11 cellular contexts compared by ENCODE assay signal in genomic region chr10:101444058-101444457, GRCh38.
DNase-seq lines count a peak whose midpoint lies in the region; ATAC-seq, FAIRE-seq and TF ChIP-seq lines count a peak whose summit lies in the region.
"Had no signal": no experiment of that assay in that cellular context is flagged by ENCODE, and none has a peak within 500 bp of the region (broad histone marks: within the 10 kb centered on the region; RNA-seq: fewer than 3 reads in every experiment).

No MANE protein-coding gene starts in this region.

- no peaks in the 10 kb centered on the region for H3K27me3 ChIP-seq in DND-41 (ENCODE audit: insufficient read depth, low read length, poor library complexity)
- no peaks in the 10 kb centered on the region for H3K27me3 ChIP-seq in SU-DHL-6 (ENCODE audit: low read length)
- no peaks in the 10 kb centered on the region for H3K27me3 ChIP-seq in HepG2 (ENCODE audit: control insufficient read depth in 1 of 2, insufficient read depth in 2 of 2, low read length in 2 of 2)

- TF ChIP-seq CTCF in DND-41 (IDR thresholded peaks at IDR 0.05; ENCODE audit: borderline replicate concordance, extremely low read depth, low read length, poor library complexity, severe bottlenecking): peak; percentile 42
- peak; percentile 31 for TF ChIP-seq CTCF in SU-DHL-6 (IDR thresholded peaks at IDR 0.05; ENCODE audit: insufficient read depth, low read length, poor library complexity, severe bottlenecking)
- 0 out of 2 replicates have a peak, but pooled peaks have one; percentile 9 for TF ChIP-seq CTCF in HepG2 (CRISPR knock-in tag; IDR thresholded peaks at IDR 0.05)

- H3K79me2 ChIP-seq in DND-41 (ENCODE audit: insufficient read depth, low read length) (no peaks in the 10 kb centered on the region; the same call in 1 of the 2 replicates), SU-DHL-6 (ENCODE audit: insufficient read depth, low read length) (no peaks in the 10 kb centered on the region), HepG2 (ENCODE audit: insufficient read depth, low read length) (no peaks in the 10 kb centered on the region)

- no peaks in the 10 kb centered on the region for H3K4me1 ChIP-seq in DND-41 (ENCODE audit: insufficient read depth, low read length)
- no peaks in the 10 kb centered on the region for H3K4me1 ChIP-seq in HepG2 (ENCODE audit: insufficient read depth, low read length)

- no peak for TF ChIP-seq RAD21 in HepG2 (CRISPR knock-in tag; IDR thresholded peaks at IDR 0.05)

- no peak for DNase-seq in DND-41
- no peak for DNase-seq in HTR-8/SVneo (ENCODE audit: insufficient read length, low spot score)
- peak; percentile 4 for DNase-seq in HepG2 (ENCODE audit: low spot score)
- no peak for DNase-seq in posterior vena cava (ENCODE audit: low spot score)
- DNase-seq in hypothalamus (lab: John Stamatoyannopoulos, UW): no peak
- DNase-seq: activated B cell treated with CpG ODN at 0.5 μM for 24 hours; activated naive CD8-positive, alpha-beta T cell treated with anti-CD3 and anti-CD28 coated beads, Interleukin-2, amount 50 U/mL, for 24 hours; NCI-H146 had no signal

- no peaks in the 10 kb centered on the region for H3K9me2 ChIP-seq in SU-DHL-6 (replicated peaks; ENCODE audit: insufficient read depth, low read length)

- H3K4me3 ChIP-seq in DND-41 (ENCODE audit: low read depth in 1 of 2, low read length in 2 of 2) (no peak overlapping the region), SU-DHL-6 (ENCODE audit: insufficient read depth, low read length, poor library complexity, severe bottlenecking) (no peak overlapping the region), HepG2 (replicated peaks in 1 of 3; ENCODE audit: insufficient read depth in 1 of 3, low read depth in 2 of 3, low read length in 3 of 3) (no peak overlapping the region)

- H3K4me2 ChIP-seq in DND-41 (ENCODE audit: insufficient read depth, low read length) (no peak overlapping the region), SU-DHL-6 (ENCODE audit: low read depth, low read length, poor library complexity, severe bottlenecking) (no peak overlapping the region), HepG2 (ENCODE audit: low read depth, low read length) (no peak overlapping the region)

- FAIRE-seq in HTR-8/SVneo (lab: Jason Lieb, UNC): peak; percentile 40
- peak; percentile 42 for FAIRE-seq in HepG2 (lab: Jason Lieb, UNC)

- CTCF ChIA-PET in HepG2 (lab: Yijun Ruan, JAX; ENCODE audit: low intra/inter-chr PET ratio, low total read pairs): no interaction called here

- TF ChIP-seq POLR2A in HepG2 (IDR thresholded peaks at IDR 0.05; ENCODE audit: insufficient read depth in 1 of 2, low read depth in 2 of 2, low read length in 2 of 2): no peak

- no peak for ATAC-seq in DND-41 (ENCODE audit: insufficient read depth, low read depth)
- ATAC-seq in HepG2: no peak
- no peak for ATAC-seq in GM21786 (IDR thresholded peaks at IDR 0.05; ENCODE audit: unreplicated experiment)
- ATAC-seq in HG03097 (IDR thresholded peaks at IDR 0.05; ENCODE audit: low FRiP score, unreplicated experiment): no peak
- ATAC-seq: activated naive CD8-positive, alpha-beta T cell treated with anti-CD3 and anti-CD28 coated beads, Interleukin-2, amount 50 U/mL, for 24 hours had no signal

- TF ChIP-seq EP300 in HepG2 (IDR thresholded peaks at IDR 0.05; ENCODE audit: low read depth in 2 of 2, low read length in 2 of 2) (no peak), HepG2 (CRISPR knock-in tag; IDR thresholded peaks at IDR 0.05; ENCODE audit: borderline replicate concordance) (no peak)

- BruUV-seq in HepG2 (replicated peaks; lab: Mats Ljungman, UMichigan): no TSS peak

- H3K36me3 ChIP-seq in DND-41 (ENCODE audit: insufficient read depth, low read length) (no peaks in the 10 kb centered on the region), SU-DHL-6 (ENCODE audit: low read length) (no peaks in the 10 kb centered on the region), HepG2 (replicated peaks in 1 of 2; ENCODE audit: control insufficient read depth in 1 of 2, insufficient read depth in 2 of 2, low read length in 2 of 2) (no peaks in the 10 kb centered on the region)

- intact Hi-C loops in HepG2 (cut with micrococcal nuclease; ENCODE audit: unreplicated experiment): loop anchor here (5.0 kb wide), 2 partner anchors 157 to 232 kb away; no protein-coding TSS in a partner anchor
- intact Hi-C loops in posterior vena cava (cut with DNase I): no loop called here

- H2AFZ ChIP-seq in DND-41 (ENCODE audit: low read depth, low read length): no peak overlapping the region
- H2AFZ ChIP-seq in SU-DHL-6 (ENCODE audit: low read depth, low read length, severe bottlenecking): no peak overlapping the region
- no peak overlapping the region for H2AFZ ChIP-seq in HepG2 (ENCODE audit: low read length)

- POLR2A ChIA-PET in HepG2 (lab: Yijun Ruan, JAX): no interaction called here

- no peak overlapping the region for H3K9ac ChIP-seq in DND-41 (ENCODE audit: low read depth, low read length)
- no peak overlapping the region for H3K9ac ChIP-seq in SU-DHL-6 (ENCODE audit: low read length)
- no peak overlapping the region for H3K9ac ChIP-seq in HepG2 (ENCODE audit: insufficient read depth, low read depth, low read length)

- H4K20me1 ChIP-seq in DND-41 (ENCODE audit: insufficient read depth, low read length) (peaks cover 12% of the 10 kb centered on the region), SU-DHL-6 (ENCODE audit: low read depth, low read length) (0 out of 2 replicates have a peak, but pooled peaks cover 3% of the 10 kb centered on the region), HepG2 (ENCODE audit: insufficient read depth, low read length) (no peaks in the 10 kb centered on the region)

- in situ Hi-C loops in HepG2 (cut with HindIII; ENCODE audit: extremely low pct_ligation_motif_present, low pct_unique_long_range_greater_than_20kb): loop anchor here (10.0 kb wide), 1 partner anchor 139 kb away; no protein-coding TSS in a partner anchor

- H3F3A ChIP-seq in SU-DHL-6 (ENCODE audit: insufficient read depth): no peaks in the 10 kb centered on the region

- no peaks in the 10 kb centered on the region for H3K9me3 ChIP-seq in DND-41 (ENCODE audit: insufficient read depth, low read length, severe bottlenecking)
- no peaks in the 10 kb centered on the region for H3K9me3 ChIP-seq in SU-DHL-6 (ENCODE audit: insufficient read depth, low read length)
- H3K9me3 ChIP-seq in HepG2 (ENCODE audit: low read length): no peaks in the 10 kb centered on the region

- H3K27ac ChIP-seq in DND-41 (ENCODE audit: low read length): no peak overlapping the region
- H3K27ac ChIP-seq in SU-DHL-6 (ENCODE audit: low read depth, low read length): no peak overlapping the region
- no peak overlapping the region for H3K27ac ChIP-seq in HepG2 (ENCODE audit: extremely low read length, insufficient read depth, low read length)

TF ChIP-seq in HepG2, 621 proteins besides CTCF, POLR2A, EP300 and RAD21:
- TF ChIP-seq KAT8 (CRISPR knock-in tag; IDR thresholded peaks at IDR 0.05): no peak
- no peak for TF ChIP-seq NCOR1 (IDR thresholded peaks at IDR 0.05; ENCODE audit: borderline replicate concordance, low read length)
- no peak for TF ChIP-seq BHLHE40 (IDR thresholded peaks at IDR 0.05; ENCODE audit: low read length)
- no peak for TF ChIP-seq ZFP82 (CRISPR knock-in tag; IDR thresholded peaks at IDR 0.05; ENCODE audit: borderline replicate concordance)
- no peak for TF ChIP-seq KLF6 (CRISPR knock-in tag; IDR thresholded peaks at IDR 0.05)
- TF ChIP-seq STAG1 (CRISPR knock-in tag; IDR thresholded peaks at IDR 0.05): 0 out of 2 replicates have a peak, but pooled peaks have one; percentile 7
- no peak for TF ChIP-seq RARA (CRISPR knock-in tag; IDR thresholded peaks at IDR 0.05)
- no peak for TF ChIP-seq RFXANK (CRISPR knock-in tag; IDR thresholded peaks at IDR 0.05)
